8 cellular contexts compared by ENCODE assay signal in genomic region chr14:80959448-80960006, GRCh38. TPM values are rescaled to one million over a fixed set of nuclear protein-coding genes. Genes with fewer than 3 reads are reported as not detected.
DNase-seq lines count a peak whose midpoint lies in the region; ATAC-seq and TF ChIP-seq lines count a peak whose summit lies in the region.

No MANE protein-coding gene starts in this region.

- no peak for TF ChIP-seq CTCF in natural killer cell (IDR thresholded peaks at IDR 0.05)

- no peaks in the 10 kb centered on the region for H3K36me3 Mint-ChIP-seq in natural killer cell

- H3K27me3 Mint-ChIP-seq in natural killer cell (ENCODE audit: low read depth in 2 of 2) = peaks cover 15 to 17% of the 10 kb centered on the region in 2 donors

- ATAC-seq in GM18858 (IDR thresholded peaks at IDR 0.05; ENCODE audit: unreplicated experiment) = peak; percentile 98
- peak; percentile 97 for ATAC-seq in HG02588 (IDR thresholded peaks at IDR 0.05; ENCODE audit: unreplicated experiment)
- ATAC-seq in natural killer cell = peak; percentile 83 to 85 (median 85)

- DNase-seq in NCI-H1105 treated with DMSO at 0.1 percent for 48 hours (lab: John Stamatoyannopoulos, UW) = peak; percentile 82
- DNase-seq in activated T-cell treated with anti-CD3 and anti-CD28 coated beads for 4 hours = peak; percentile 10
- peak; percentile 26 for DNase-seq in natural killer cell
- DNase-seq in UCSD-AML1 (lab: John Stamatoyannopoulos, UW; ENCODE audit: unreplicated experiment) = no peak
- no peak for DNase-seq in A172 (ENCODE audit: low spot score)
- no peak for DNase-seq in KG1 (lab: John Stamatoyannopoulos, UW)

- H3K4me3 Mint-ChIP-seq in natural killer cell = peak overlapping the region; percentile 72

- H3K9me3 Mint-ChIP-seq in natural killer cell = no peaks in the 10 kb centered on the region

- H3K4me1 Mint-ChIP-seq in natural killer cell = peaks cover 29 to 30% of the 10 kb centered on the region in 2 donors

- H3K27ac Mint-ChIP-seq in natural killer cell = peak overlapping the region; percentile 83 to 86

- intact Hi-C loops in natural killer cell (cut with micrococcal nuclease) = no loop called here

RNA-seq across cellular contexts. Expression of gene TSHR, which starts 4.1 kb away (rescaled TPM):
- under 1 TPM in 1 of 3 donors, not detected in 2; 0.80 TPM for total RNA-seq in natural killer cell
- not detected in 2 replicates for total RNA-seq in A172 (2014; rRNA removed; shearing (Covaris generic))

RNA-seq across cellular contexts. Expression of gene CEP128, which starts 18.0 kb away (rescaled TPM):
- 10 to 100 TPM; 14.4 to 16.7 (median 15.6) TPM for total RNA-seq in natural killer cell
- 2.4 and 4.2 TPM in 2 replicates for total RNA-seq in A172 (2014; rRNA removed; shearing (Covaris generic))

Comparison
In these comparisons a context has a peak if more than half of its experiments do, and no peak if none do; other contexts are left out.
1. DNase-seq: peak in NCI-H1105 treated with DMSO at 0.1 percent for 48 hours (single experiment), activated T-cell treated with anti-CD3 and anti-CD28 coated beads for 4 hours (single experiment) and natural killer cell (single experiment); none in UCSD-AML1 (single experiment), A172 (single experiment) and KG1 (single experiment).
2. Peak in every context shown above with its lines, with median percentiles within 50 percentile points of each other: ATAC-seq.